Comparison of ENCODE assay signal across 1 cellular context in genomic region chr16:48356633-48357376, GRCh38.
TF ChIP-seq lines count a peak whose summit lies in the region.

No MANE protein-coding gene starts in this region.

TF ChIP-seq in HepG2, 621 proteins besides CTCF, POLR2A, EP300 and RAD21 (continued from another document):
- TF ChIP-seq ATF3 (CRISPR knock-in tag; IDR thresholded peaks at IDR 0.05): no peak
- peak; percentile 94 for TF ChIP-seq RBM22 (optimal IDR thresholded peaks at IDR 0.05; ENCODE audit: low read length)
- peak; percentile 27; the same call in 1 of the 2 replicates for TF ChIP-seq SSRP1 (CRISPR knock-in tag; IDR thresholded peaks at IDR 0.05)
- TF ChIP-seq PRMT3 (CRISPR knock-in tag; IDR thresholded peaks at IDR 0.05; ENCODE audit: borderline replicate concordance, low read depth): no peak
- peak; percentile 43 for TF ChIP-seq AGO2 (optimal IDR thresholded peaks at IDR 0.05; ENCODE audit: low read depth, low read length)
- no peak for TF ChIP-seq FOXK2 (IDR thresholded peaks at IDR 0.05)
